Comparison of ENCODE assay signal across 1 cellular context in the genomic region with DNA sequence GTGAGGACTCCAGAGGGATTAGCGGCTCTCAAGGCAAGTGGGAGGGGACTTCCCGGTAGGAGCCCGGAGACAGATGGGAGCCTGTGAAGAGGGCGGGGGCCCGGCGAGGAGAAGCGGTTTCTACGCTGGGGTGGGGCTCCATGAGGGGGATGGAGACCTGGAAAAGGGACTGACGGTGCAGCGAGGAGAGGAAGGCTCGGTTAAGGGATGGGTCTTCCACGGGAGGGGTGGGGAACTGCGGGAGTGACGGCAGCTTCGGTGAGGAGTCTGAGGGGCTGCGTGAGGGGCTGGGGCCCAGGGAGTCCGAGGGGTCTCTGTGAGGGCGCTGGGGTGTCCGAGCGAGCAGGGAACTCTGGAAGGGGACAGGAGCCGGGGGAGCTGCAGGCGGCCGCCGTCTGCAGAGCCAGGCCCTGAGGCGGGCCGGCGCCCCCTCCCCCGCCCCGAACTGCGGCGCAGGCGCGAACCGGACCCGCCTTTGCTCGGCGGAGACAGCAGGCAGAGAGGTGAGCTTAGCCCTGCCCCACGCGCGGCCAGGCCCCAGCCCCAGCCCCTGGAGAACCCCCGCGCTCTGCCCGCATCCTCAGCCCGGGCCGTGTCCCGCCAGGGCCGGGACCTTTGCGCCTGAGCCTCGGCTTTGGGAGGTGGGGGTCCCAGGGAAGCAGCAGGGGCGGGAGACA.
A peak's percentile ranks its signal among the peaks of the same experiment; 100 is the strongest.
TF ChIP-seq lines count a peak whose summit lies in the region.

NRSN2 (plus strand) TSS at position 472 of the 677 bp plus-strand sequence. CDS start 2,533 bp downstream, outside the sequence.

TF ChIP-seq in HepG2, 621 proteins besides CTCF, POLR2A, EP300 and RAD21 (continued from another document and continues in another):
- TF ChIP-seq CBX2 (IDR thresholded peaks at IDR 0.05; ENCODE audit: low read depth, low read length) (no peak), CBX2 (CRISPR knock-in tag; IDR thresholded peaks at IDR 0.05; ENCODE audit: low read depth) (peak; percentile 88; the same call in 1 of the 2 replicates), POGK (CRISPR knock-in tag; conservative IDR thresholded peaks at IDR 0.05) (peak; percentile 64; the same call in 1 of the 2 replicates), GFI1 (CRISPR knock-in tag; IDR thresholded peaks at IDR 0.05; ENCODE audit: borderline replicate concordance) (0 out of 2 replicates have a peak, but pooled peaks have one; percentile 58), MBD4 (IDR thresholded peaks at IDR 0.05; ENCODE audit: borderline replicate concordance, low read length) (no peak), ZBTB7A (CRISPR knock-in tag; IDR thresholded peaks at IDR 0.05) (no peak; the same call in 1 of the 2 replicates), TGIF2 (CRISPR knock-in tag; IDR thresholded peaks at IDR 0.05) (peak; percentile 51; the same call in 1 of the 2 replicates), ZNF720 (CRISPR knock-in tag; IDR thresholded peaks at IDR 0.05) (no peak), ZNF512B (CRISPR knock-in tag; IDR thresholded peaks at IDR 0.05; ENCODE audit: borderline replicate concordance) (no peak), ZNF331 (CRISPR knock-in tag; IDR thresholded peaks at IDR 0.05) (peak; percentile 3; the same call in 1 of the 2 replicates), ATRX (CRISPR knock-in tag; IDR thresholded peaks at IDR 0.05; ENCODE audit: borderline replicate concordance) (no peak), ZNF10 (CRISPR knock-in tag; IDR thresholded peaks at IDR 0.05; ENCODE audit: borderline replicate concordance, low read depth) (no peak), ZNF773 (CRISPR knock-in tag; IDR thresholded peaks at IDR 0.05; ENCODE audit: borderline replicate concordance) (0 out of 2 replicates have a peak, but pooled peaks have one; percentile 40), HHEX (CRISPR knock-in tag; IDR thresholded peaks at IDR 0.05) (no peak), ZNF17 (CRISPR knock-in tag; IDR thresholded peaks at IDR 0.05) (no peak), ZNF430 (CRISPR knock-in tag; IDR thresholded peaks at IDR 0.05) (peak; percentile 71; the same call in 1 of the 2 replicates), PLRG1 (conservative IDR thresholded peaks at IDR 0.05) (no peak), ZSCAN25 (CRISPR knock-in tag; IDR thresholded peaks at IDR 0.05) (no peak), ZNF780A (CRISPR knock-in tag; IDR thresholded peaks at IDR 0.05) (no peak; the same call in 1 of the 2 replicates), ZNF563 (CRISPR knock-in tag; IDR thresholded peaks at IDR 0.05) (peak; percentile 62), ZFP36L2 (CRISPR knock-in tag; IDR thresholded peaks at IDR 0.05) (no peak), ZNF615 (CRISPR knock-in tag; IDR thresholded peaks at IDR 0.05; ENCODE audit: borderline replicate concordance) (no peak), ZNF616 (CRISPR knock-in tag; IDR thresholded peaks at IDR 0.05; ENCODE audit: low read depth) (0 out of 2 replicates have a peak, but pooled peaks have one; percentile 84), TOPORS (CRISPR knock-in tag; IDR thresholded peaks at IDR 0.05) (peak; percentile 37; the same call in 1 of the 2 replicates), ZNF275 (CRISPR knock-in tag; IDR thresholded peaks at IDR 0.05; ENCODE audit: borderline replicate concordance) (no peak; the same call in 1 of the 2 replicates), ZNF230 (CRISPR knock-in tag; IDR thresholded peaks at IDR 0.05) (no peak), CEBPB (IDR thresholded peaks at IDR 0.05; ENCODE audit: borderline replicate concordance, low read depth, low read length) (no peak), MZF1 (CRISPR knock-in tag; IDR thresholded peaks at IDR 0.05; ENCODE audit: borderline replicate concordance) (no peak), ATF2 (CRISPR knock-in tag; IDR thresholded peaks at IDR 0.05) (peak; percentile 48; the same call in 1 of the 2 replicates), SMARCC2 (IDR thresholded peaks at IDR 0.05) (no peak), HNRNPUL1 (IDR thresholded peaks at IDR 0.05; ENCODE audit: low read depth, low read length) (no peak), SMYD3 (CRISPR knock-in tag; IDR thresholded peaks at IDR 0.05) (0 out of 2 replicates have a peak, but pooled peaks have one; percentile 38), ZNF619 (CRISPR knock-in tag; IDR thresholded peaks at IDR 0.05) (no peak), ZNF7 (CRISPR knock-in tag; IDR thresholded peaks at IDR 0.05) (no peak)
- TF ChIP-seq, protein P1, sequence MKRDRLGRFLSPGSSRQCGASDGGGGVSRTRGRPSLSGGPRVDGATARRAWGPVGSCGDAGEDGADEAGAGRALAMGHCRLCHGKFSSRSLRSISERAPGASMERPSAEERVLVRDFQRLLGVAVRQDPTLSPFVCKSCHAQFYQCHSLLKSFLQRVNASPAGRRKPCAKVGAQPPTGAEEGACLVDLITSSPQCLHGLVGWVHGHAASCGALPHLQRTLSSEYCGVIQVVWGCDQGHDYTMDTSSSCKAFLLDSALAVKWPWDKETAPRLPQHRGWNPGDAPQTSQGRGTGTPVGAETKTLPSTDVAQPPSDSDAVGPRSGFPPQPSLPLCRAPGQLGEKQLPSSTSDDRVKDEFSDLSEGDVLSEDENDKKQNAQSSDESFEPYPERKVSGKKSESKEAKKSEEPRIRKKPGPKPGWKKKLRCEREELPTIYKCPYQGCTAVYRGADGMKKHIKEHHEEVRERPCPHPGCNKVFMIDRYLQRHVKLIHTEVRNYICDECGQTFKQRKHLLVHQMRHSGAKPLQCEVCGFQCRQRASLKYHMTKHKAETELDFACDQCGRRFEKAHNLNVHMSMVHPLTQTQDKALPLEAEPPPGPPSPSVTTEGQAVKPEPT (CRISPR knock-in tag; IDR thresholded peaks at IDR 0.05; ENCODE audit: low read depth) = no peak
- TF ChIP-seq, protein P2, sequence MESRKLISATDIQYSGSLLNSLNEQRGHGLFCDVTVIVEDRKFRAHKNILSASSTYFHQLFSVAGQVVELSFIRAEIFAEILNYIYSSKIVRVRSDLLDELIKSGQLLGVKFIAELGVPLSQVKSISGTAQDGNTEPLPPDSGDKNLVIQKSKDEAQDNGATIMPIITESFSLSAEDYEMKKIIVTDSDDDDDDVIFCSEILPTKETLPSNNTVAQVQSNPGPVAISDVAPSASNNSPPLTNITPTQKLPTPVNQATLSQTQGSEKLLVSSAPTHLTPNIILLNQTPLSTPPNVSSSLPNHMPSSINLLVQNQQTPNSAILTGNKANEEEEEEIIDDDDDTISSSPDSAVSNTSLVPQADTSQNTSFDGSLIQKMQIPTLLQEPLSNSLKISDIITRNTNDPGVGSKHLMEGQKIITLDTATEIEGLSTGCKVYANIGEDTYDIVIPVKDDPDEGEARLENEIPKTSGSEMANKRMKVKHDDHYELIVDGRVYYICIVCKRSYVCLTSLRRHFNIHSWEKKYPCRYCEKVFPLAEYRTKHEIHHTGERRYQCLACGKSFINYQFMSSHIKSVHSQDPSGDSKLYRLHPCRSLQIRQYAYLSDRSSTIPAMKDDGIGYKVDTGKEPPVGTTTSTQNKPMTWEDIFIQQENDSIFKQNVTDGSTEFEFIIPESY (CRISPR knock-in tag; IDR thresholded peaks at IDR 0.05) = no peak
- TF ChIP-seq, protein P3, sequence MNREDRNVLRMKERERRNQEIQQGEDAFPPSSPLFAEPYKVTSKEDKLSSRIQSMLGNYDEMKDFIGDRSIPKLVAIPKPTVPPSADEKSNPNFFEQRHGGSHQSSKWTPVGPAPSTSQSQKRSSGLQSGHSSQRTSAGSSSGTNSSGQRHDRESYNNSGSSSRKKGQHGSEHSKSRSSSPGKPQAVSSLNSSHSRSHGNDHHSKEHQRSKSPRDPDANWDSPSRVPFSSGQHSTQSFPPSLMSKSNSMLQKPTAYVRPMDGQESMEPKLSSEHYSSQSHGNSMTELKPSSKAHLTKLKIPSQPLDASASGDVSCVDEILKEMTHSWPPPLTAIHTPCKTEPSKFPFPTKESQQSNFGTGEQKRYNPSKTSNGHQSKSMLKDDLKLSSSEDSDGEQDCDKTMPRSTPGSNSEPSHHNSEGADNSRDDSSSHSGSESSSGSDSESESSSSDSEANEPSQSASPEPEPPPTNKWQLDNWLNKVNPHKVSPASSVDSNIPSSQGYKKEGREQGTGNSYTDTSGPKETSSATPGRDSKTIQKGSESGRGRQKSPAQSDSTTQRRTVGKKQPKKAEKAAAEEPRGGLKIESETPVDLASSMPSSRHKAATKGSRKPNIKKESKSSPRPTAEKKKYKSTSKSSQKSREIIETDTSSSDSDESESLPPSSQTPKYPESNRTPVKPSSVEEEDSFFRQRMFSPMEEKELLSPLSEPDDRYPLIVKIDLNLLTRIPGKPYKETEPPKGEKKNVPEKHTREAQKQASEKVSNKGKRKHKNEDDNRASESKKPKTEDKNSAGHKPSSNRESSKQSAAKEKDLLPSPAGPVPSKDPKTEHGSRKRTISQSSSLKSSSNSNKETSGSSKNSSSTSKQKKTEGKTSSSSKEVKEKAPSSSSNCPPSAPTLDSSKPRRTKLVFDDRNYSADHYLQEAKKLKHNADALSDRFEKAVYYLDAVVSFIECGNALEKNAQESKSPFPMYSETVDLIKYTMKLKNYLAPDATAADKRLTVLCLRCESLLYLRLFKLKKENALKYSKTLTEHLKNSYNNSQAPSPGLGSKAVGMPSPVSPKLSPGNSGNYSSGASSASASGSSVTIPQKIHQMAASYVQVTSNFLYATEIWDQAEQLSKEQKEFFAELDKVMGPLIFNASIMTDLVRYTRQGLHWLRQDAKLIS (CRISPR knock-in tag; IDR thresholded peaks at IDR 0.05) = no peak
- TF ChIP-seq, protein P4, sequence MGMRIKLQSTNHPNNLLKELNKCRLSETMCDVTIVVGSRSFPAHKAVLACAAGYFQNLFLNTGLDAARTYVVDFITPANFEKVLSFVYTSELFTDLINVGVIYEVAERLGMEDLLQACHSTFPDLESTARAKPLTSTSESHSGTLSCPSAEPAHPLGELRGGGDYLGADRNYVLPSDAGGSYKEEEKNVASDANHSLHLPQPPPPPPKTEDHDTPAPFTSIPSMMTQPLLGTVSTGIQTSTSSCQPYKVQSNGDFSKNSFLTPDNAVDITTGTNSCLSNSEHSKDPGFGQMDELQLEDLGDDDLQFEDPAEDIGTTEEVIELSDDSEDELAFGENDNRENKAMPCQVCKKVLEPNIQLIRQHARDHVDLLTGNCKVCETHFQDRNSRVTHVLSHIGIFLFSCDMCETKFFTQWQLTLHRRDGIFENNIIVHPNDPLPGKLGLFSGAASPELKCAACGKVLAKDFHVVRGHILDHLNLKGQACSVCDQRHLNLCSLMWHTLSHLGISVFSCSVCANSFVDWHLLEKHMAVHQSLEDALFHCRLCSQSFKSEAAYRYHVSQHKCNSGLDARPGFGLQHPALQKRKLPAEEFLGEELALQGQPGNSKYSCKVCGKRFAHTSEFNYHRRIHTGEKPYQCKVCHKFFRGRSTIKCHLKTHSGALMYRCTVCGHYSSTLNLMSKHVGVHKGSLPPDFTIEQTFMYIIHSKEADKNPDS (CRISPR knock-in tag; IDR thresholded peaks at IDR 0.05) = no peak
- TF ChIP-seq, protein P5, sequence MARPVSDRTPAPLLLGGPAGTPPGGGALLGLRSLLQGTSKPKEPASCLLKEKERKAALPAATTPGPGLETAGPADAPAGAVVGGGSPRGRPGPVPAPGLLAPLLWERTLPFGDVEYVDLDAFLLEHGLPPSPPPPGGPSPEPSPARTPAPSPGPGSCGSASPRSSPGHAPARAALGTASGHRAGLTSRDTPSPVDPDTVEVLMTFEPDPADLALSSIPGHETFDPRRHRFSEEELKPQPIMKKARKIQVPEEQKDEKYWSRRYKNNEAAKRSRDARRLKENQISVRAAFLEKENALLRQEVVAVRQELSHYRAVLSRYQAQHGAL (CRISPR knock-in tag; IDR thresholded peaks at IDR 0.05; ENCODE audit: not compliant biosample characterization) = no peak
